In the genomic region with DNA sequence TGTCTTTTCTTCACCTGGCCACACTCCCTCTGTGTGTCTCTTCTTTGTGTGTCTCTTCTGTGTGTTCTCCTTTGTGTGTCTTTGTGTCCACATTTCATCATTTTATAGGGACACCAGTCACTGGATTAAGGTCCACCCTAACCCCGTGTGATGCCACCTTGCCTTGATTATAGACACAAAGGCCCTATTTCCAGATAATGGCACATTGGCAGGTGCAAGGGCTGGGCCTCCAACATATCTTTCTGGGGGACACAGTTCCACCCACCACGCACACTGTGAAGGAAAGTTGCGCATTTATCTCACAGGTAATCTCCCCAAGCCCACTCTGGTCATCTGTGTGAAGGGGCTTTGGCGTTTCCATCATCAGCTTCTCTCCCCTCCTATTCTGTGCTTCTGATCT, we compare ENCODE assay signal across 26 cellular contexts.
DNase-seq lines count a peak whose midpoint lies in the region; ATAC-seq and TF ChIP-seq lines count a peak whose summit lies in the region.
"Had no signal": no experiment of that assay in that cellular context is flagged by ENCODE, and none has a peak within 500 bp of the region (broad histone marks: within the 10 kb centered on the region; RNA-seq: fewer than 3 reads in every experiment).

No MANE protein-coding gene starts in this region.

- H3K4me3 ChIP-seq in esophagus muscularis mucosa (no peak overlapping the region), lung (no peak overlapping the region), osteoblast (ENCODE audit: insufficient read depth, low read length) (no peak overlapping the region), prostate gland (no peak overlapping the region)
- H3K4me3 ChIP-seq: BLaER1, GM12878 had no signal

- no peaks in the 10 kb centered on the region for H3K27me3 ChIP-seq in esophagus muscularis mucosa
- no peaks in the 10 kb centered on the region for H3K27me3 ChIP-seq in lung (ENCODE audit: control insufficient read depth, insufficient read depth)
- no peaks in the 10 kb centered on the region for H3K27me3 ChIP-seq in osteoblast (ENCODE audit: insufficient read depth, low read length)
- no peaks in the 10 kb centered on the region for H3K27me3 ChIP-seq in prostate gland (replicated peaks; ENCODE audit: insufficient read depth)
- H3K27me3 ChIP-seq: BE2C, BLaER1 had no signal

- intact Hi-C loops in esophagus muscularis mucosa (cut with DNase I), result no loop called here
- intact Hi-C loops in prostate gland (cut with DNase I), result no loop called here

- no peak overlapping the region for H3K4me2 ChIP-seq in osteoblast (ENCODE audit: insufficient read depth, low read length)
- H3K4me2 ChIP-seq: BLaER1 had no signal

- TF ChIP-seq CTCF in esophagus muscularis mucosa (IDR thresholded peaks at IDR 0.05) (no peak), lung (IDR thresholded peaks at IDR 0.05; ENCODE audit: control extremely low read depth, extremely low read depth) (no peak), osteoblast (IDR thresholded peaks at IDR 0.05; ENCODE audit: extremely low read depth, low read depth, low read length) (no peak), prostate gland (IDR thresholded peaks at IDR 0.05) (no peak)

- no peaks in the 10 kb centered on the region for H3K27me3 Mint-ChIP-seq in activated CD4-positive, alpha-beta T cell treated with anti-CD3 and anti-CD28 coated beads, Interleukin-2, amount 10 ng/mL, durations not matched to agents 7 days and 5 days
- H3K27me3 Mint-ChIP-seq: CD4-positive, alpha-beta memory T cell; CD4-positive, CD25-positive, alpha-beta regulatory T cell; CD8-positive, alpha-beta memory T cell had no signal

- no peaks in the 10 kb centered on the region for H3K4me1 Mint-ChIP-seq in activated CD4-positive, alpha-beta T cell treated with anti-CD3 and anti-CD28 coated beads, Interleukin-2, amount 10 ng/mL, durations not matched to agents 7 days and 5 days
- H3K4me1 Mint-ChIP-seq: CD14-positive monocyte; CD4-positive, alpha-beta memory T cell; CD4-positive, CD25-positive, alpha-beta regulatory T cell; CD8-positive, alpha-beta memory T cell had no signal

- no peak overlapping the region for H2AFZ ChIP-seq in osteoblast (ENCODE audit: low read length)

- ATAC-seq in lung (ENCODE audit: insufficient read depth, low FRiP score), result no peak
- ATAC-seq: GM12878 had no signal

- H3K4me3 Mint-ChIP-seq in activated CD4-positive, alpha-beta T cell treated with anti-CD3 and anti-CD28 coated beads, Interleukin-2, amount 10 ng/mL, durations not matched to agents 7 days and 5 days, result no peak overlapping the region
- H3K4me3 Mint-ChIP-seq: CD14-positive monocyte; CD4-positive, alpha-beta memory T cell; CD4-positive, CD25-positive, alpha-beta regulatory T cell had no signal

- H3K9me3 ChIP-seq in esophagus muscularis mucosa (no peaks in the 10 kb centered on the region), lung (ENCODE audit: control insufficient read depth in 2 of 2, insufficient read depth in 1 of 2, low read length in 1 of 2) (peaks cover 0 to 6% of the 10 kb centered on the region in 2 donors), osteoblast (ENCODE audit: low read depth, low read length) (peaks cover 4% of the 10 kb centered on the region), prostate gland (no peaks in the 10 kb centered on the region)
- H3K9me3 ChIP-seq: BE2C, BLaER1 had no signal

- TF ChIP-seq EP300 in esophagus muscularis mucosa (IDR thresholded peaks at IDR 0.05), result no peak

- peaks cover 5% of the 10 kb centered on the region for H3K9me3 Mint-ChIP-seq in activated CD4-positive, alpha-beta T cell treated with anti-CD3 and anti-CD28 coated beads, Interleukin-2, amount 10 ng/mL, durations not matched to agents 7 days and 5 days

- CTCF ChIA-PET in activated CD4-positive, alpha-beta T cell treated with anti-CD3 and anti-CD28 coated beads, Interleukin-2, amount 10 ng/mL, durations not matched to agents 7 days and 5 days (lab: Charles Lee), result no interaction called here

- WGBS in esophagus muscularis mucosa, result 85% methylated on average over 4 of the region's 4 CpGs
- WGBS in lung, 2 donors, result 86 to 92% methylated on average over 4 of the region's 4 CpGs
- 97% methylated on average over 4 of the region's 4 CpGs for WGBS in prostate gland

- no peaks in the 10 kb centered on the region for H4K20me1 ChIP-seq in osteoblast (ENCODE audit: insufficient read depth, low read length)
- H4K20me1 ChIP-seq: BLaER1 had no signal

- no peaks in the 10 kb centered on the region for H3K36me3 Mint-ChIP-seq in activated CD4-positive, alpha-beta T cell treated with anti-CD3 and anti-CD28 coated beads, Interleukin-2, amount 10 ng/mL, durations not matched to agents 7 days and 5 days (ENCODE audit: low read depth)
- H3K36me3 Mint-ChIP-seq: CD14-positive monocyte; CD4-positive, alpha-beta memory T cell; CD4-positive, CD25-positive, alpha-beta regulatory T cell; CD8-positive, alpha-beta memory T cell had no signal

- no peak for TF ChIP-seq POLR2A in esophagus muscularis mucosa (IDR thresholded peaks at IDR 0.05; ENCODE audit: low read depth)
- no peak for TF ChIP-seq POLR2A in prostate gland (IDR thresholded peaks at IDR 0.05)

- H3K4me1 ChIP-seq in esophagus muscularis mucosa (no peaks in the 10 kb centered on the region), lung (ENCODE audit: control insufficient read depth in 2 of 2, insufficient read depth in 2 of 2, low read length in 2 of 2) (no peaks in the 10 kb centered on the region), osteoblast (ENCODE audit: insufficient read depth, low read length) (no peaks in the 10 kb centered on the region), prostate gland (replicated peaks) (no peaks in the 10 kb centered on the region)
- H3K4me1 ChIP-seq: BE2C, BLaER1 had no signal

- H3K27ac ChIP-seq in esophagus muscularis mucosa (replicated peaks in 1 of 4) (no peak overlapping the region), lung (ENCODE audit: low read depth in 1 of 2, low read length in 1 of 2) (no peak overlapping the region), osteoblast (ENCODE audit: low read depth, low read length) (no peak overlapping the region), prostate gland (no peak overlapping the region)
- H3K27ac ChIP-seq: BLaER1 had no signal

- no peaks in the 10 kb centered on the region for H3K79me2 ChIP-seq in osteoblast (ENCODE audit: insufficient read depth, low read length)

- H3K27ac Mint-ChIP-seq in activated CD4-positive, alpha-beta T cell treated with anti-CD3 and anti-CD28 coated beads, Interleukin-2, amount 10 ng/mL, durations not matched to agents 7 days and 5 days, result no peak overlapping the region
- H3K27ac Mint-ChIP-seq: CD14-positive monocyte; CD4-positive, alpha-beta memory T cell; CD4-positive, CD25-positive, alpha-beta regulatory T cell; CD8-positive, alpha-beta memory T cell had no signal

- DNase-seq in esophagus muscularis mucosa (ENCODE audit: extremely low spot score) (peak; percentile 89), lung (ENCODE audit: low spot score) (peak; percentile 21), osteoblast (ENCODE audit: insufficient read length, low spot score, missing footprints) (peak; percentile 32), prostate gland (ENCODE audit: low spot score) (peak; percentile 1), SHP77 treated with DMSO at 0.1 percent for 48 hours (lab: John Stamatoyannopoulos, UW) (no peak), NCI-H345 (lab: John Stamatoyannopoulos, UW) (no peak), hypothalamus (lab: John Stamatoyannopoulos, UW) (no peak)
- no peak for DNase-seq in activated CD4-positive, alpha-beta T cell treated with anti-CD3 and anti-CD28 coated beads, Interleukin-2, amount 10 ng/mL, durations not matched to agents 7 days and 5 days
- DNase-seq: 8988T; ACHN; BE2C; C1 segment of cervical spinal cord; CD4-positive, alpha-beta memory T cell; CD4-positive, CD25-positive, alpha-beta regulatory T cell; CD8-positive, alpha-beta memory T cell; COR-L47; DMS 273 treated with DMSO at 0.1 percent for 48 hours; DMS153; DMS53; DMS79; DND-41; EL; GDM1 had no signal

- POLR2A ChIA-PET in activated CD4-positive, alpha-beta T cell treated with anti-CD3 and anti-CD28 coated beads, Interleukin-2, amount 10 ng/mL, durations not matched to agents 7 days and 5 days (lab: Charles Lee), result no interaction called here

- H3K36me3 ChIP-seq in esophagus muscularis mucosa, result no peaks in the 10 kb centered on the region
- no peaks in the 10 kb centered on the region for H3K36me3 ChIP-seq in lung (ENCODE audit: control insufficient read depth in 2 of 2, insufficient read depth in 2 of 2, low read length in 2 of 2)
- no peaks in the 10 kb centered on the region for H3K36me3 ChIP-seq in osteoblast (ENCODE audit: insufficient read depth, low read length)
- no peaks in the 10 kb centered on the region for H3K36me3 ChIP-seq in prostate gland
- H3K36me3 ChIP-seq: BE2C, BLaER1 had no signal

Comparison
In these comparisons a context has a peak if more than half of its experiments do, and no peak if none do; other contexts are left out.
1. DNase-seq: peak in esophagus muscularis mucosa (single experiment), lung (single experiment), osteoblast (single experiment) and prostate gland (single experiment); none in SHP77 treated with DMSO at 0.1 percent for 48 hours (single experiment), NCI-H345 (single experiment), hypothalamus (0 of 51) and activated CD4-positive, alpha-beta T cell treated with anti-CD3 and anti-CD28 coated beads, Interleukin-2, amount 10 ng/mL, durations not matched to agents 7 days and 5 days (single experiment).